10 cellular contexts compared by ENCODE assay signal in the genomic region with DNA sequence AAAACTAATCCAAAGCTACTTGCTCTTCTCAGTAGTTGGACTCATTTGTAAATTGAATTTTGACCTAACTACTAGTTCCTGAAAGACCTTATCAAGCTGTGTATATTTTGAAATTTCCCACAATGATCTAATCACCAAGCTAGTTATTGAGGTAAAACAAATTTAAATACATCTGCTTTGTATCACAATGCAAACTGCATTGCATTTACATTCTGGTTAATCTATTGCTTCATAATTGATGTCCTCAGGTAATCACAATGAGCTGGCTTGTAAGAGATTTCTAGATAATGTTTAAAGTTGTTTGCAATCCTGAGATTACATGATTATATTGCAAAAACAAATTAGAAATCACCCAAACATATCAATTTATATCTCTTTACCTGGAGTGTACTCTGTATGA.
"Had no signal": no experiment of that assay in that cellular context is flagged by ENCODE, and none has a peak within 500 bp of the region (broad histone marks: within the 10 kb centered on the region; RNA-seq: fewer than 3 reads in every experiment).

No MANE protein-coding gene starts in this region.

- H3K4me3 ChIP-seq: GM23248, HAP-1, K562 had no signal

- H3K36me3 ChIP-seq: HAP-1 had no signal

- ATAC-seq: HCT116, K562 had no signal

- H3K4me3 Mint-ChIP-seq: HFFc6 had no signal

- H3K9ac ChIP-seq: GM23248 had no signal

- DNase-seq: GM23248, GOT3, H7, HFFc6, IMR-90, KG1 had no signal

- H3K27ac ChIP-seq: GM23248, HL-60 had no signal

- FAIRE-seq: K562 had no signal

- H3K9me3 ChIP-seq: HAP-1 had no signal

- H3K27ac Mint-ChIP-seq: HFFc6 had no signal
